18 cellular contexts compared by ENCODE assay signal in genomic region chr2:238063414-238064189, GRCh38. TPM values are rescaled to one million over a fixed set of nuclear protein-coding genes. Genes with fewer than 3 reads are reported as not detected.
DNase-seq lines count a peak whose midpoint lies in the region; ATAC-seq, FAIRE-seq and TF ChIP-seq lines count a peak whose summit lies in the region.
"Had no signal": no experiment of that assay in that cellular context is flagged by ENCODE, and none has a peak within 500 bp of the region (broad histone marks: within the 10 kb centered on the region; RNA-seq: fewer than 3 reads in every experiment).

No MANE protein-coding gene starts in this region.

- H4K20me1 ChIP-seq in HepG2 (ENCODE audit: insufficient read depth, low read length) = no peaks in the 10 kb centered on the region

- no peak for TF ChIP-seq RAD21 in HepG2 (CRISPR knock-in tag; IDR thresholded peaks at IDR 0.05)

- H2AFZ ChIP-seq in HepG2 (ENCODE audit: low read length) = no peak overlapping the region

- H3K4me1 ChIP-seq in Caco-2 (peaks cover 13% of the 10 kb centered on the region), HepG2 (ENCODE audit: insufficient read depth, low read length) (peaks cover 56% of the 10 kb centered on the region)

- TF ChIP-seq EP300 in HepG2 (IDR thresholded peaks at IDR 0.05; ENCODE audit: low read depth in 2 of 2, low read length in 2 of 2) (no peak), HepG2 (CRISPR knock-in tag; IDR thresholded peaks at IDR 0.05; ENCODE audit: borderline replicate concordance) (no peak)

- CTCF ChIA-PET in Caco-2 (lab: Charles Lee) = no interaction called here
- CTCF ChIA-PET in HepG2 (lab: Yijun Ruan, JAX; ENCODE audit: low intra/inter-chr PET ratio, low total read pairs) = no interaction called here

- no peak for FAIRE-seq in HepG2 (lab: Jason Lieb, UNC)
- FAIRE-seq: keratinocyte, RCC 7860 had no signal

- H3K27ac Mint-ChIP-seq in Caco-2 (ENCODE audit: unreplicated experiment) = no peak overlapping the region
- no peak overlapping the region for H3K27ac Mint-ChIP-seq in activated T-cell treated with anti-CD3 and anti-CD28 coated beads, Interleukin-2, amount 50 U/mL, for 72 hours
- H3K27ac Mint-ChIP-seq: activated naive CD4-positive, alpha-beta T cell treated with anti-CD3 and anti-CD28 coated beads for 36 hours had no signal

- DNase-seq in Caco-2 (peak in 1 of 2 experiments; percentile 16), HepG2 (ENCODE audit: low spot score) (peak; percentile 39), brain microvascular endothelial cell (no peak), KBM-7 (no peak)
- no peak for DNase-seq in activated T-cell treated with anti-CD3 and anti-CD28 coated beads, Interleukin-2, amount 50 U/mL, for 72 hours
- DNase-seq: AML-193; dermis blood vessel endothelial cell; head of caudate nucleus; HFFc6; NCI-H187 treated with DMSO at 0.1 percent for 48 hours; stimulated activated CD4-positive, alpha-beta T cell treated with anti-CD3 and anti-CD28 coated beads, Interleukin-4, amount 100 ng/mL, for 24 hours; stimulated activated CD8-positive, alpha-beta memory T cell treated with anti-CD3 and anti-CD28 coated beads, Interleukin-4, amount 100 ng/mL, for 48 hours had no signal

- peak overlapping the region; percentile 36 for H3K9ac ChIP-seq in HepG2 (ENCODE audit: insufficient read depth, low read depth, low read length)

- H3K36me3 ChIP-seq in Caco-2 (ENCODE audit: control insufficient read depth, insufficient read depth, low read length) = no peaks in the 10 kb centered on the region; the same call in 1 of the 2 replicates
- H3K36me3 ChIP-seq in HepG2 (replicated peaks in 1 of 2; ENCODE audit: control insufficient read depth in 1 of 2, insufficient read depth in 2 of 2, low read length in 2 of 2) = peaks cover 8 to 34% of the 10 kb centered on the region in 2 experiments
- peaks cover 8% of the 10 kb centered on the region for H3K36me3 ChIP-seq in brain microvascular endothelial cell (replicated peaks)

- BruUV-seq in Caco-2 (replicated peaks; lab: Mats Ljungman, UMichigan) (no TSS peak), HepG2 (replicated peaks; lab: Mats Ljungman, UMichigan) (no TSS peak)

- H3K4me3 ChIP-seq in Caco-2 (ENCODE audit: low read depth, low read length) = no peak overlapping the region
- H3K4me3 ChIP-seq in HepG2 (replicated peaks in 1 of 3; ENCODE audit: insufficient read depth in 1 of 3, low read depth in 2 of 3, low read length in 3 of 3) = peak overlapping the region in 1 of 3 experiments; percentile 21; a peak in 2 of 6 replicates
- no peak overlapping the region for H3K4me3 ChIP-seq in brain microvascular endothelial cell (ENCODE audit: low read depth, low read length)

- peaks cover 20% of the 10 kb centered on the region for H3K4me1 Mint-ChIP-seq in Caco-2 (ENCODE audit: low read depth, unreplicated experiment)
- peaks cover 83% of the 10 kb centered on the region for H3K4me1 Mint-ChIP-seq in activated T-cell treated with anti-CD3 and anti-CD28 coated beads, Interleukin-2, amount 50 U/mL, for 72 hours (ENCODE audit: low read depth)

- peak overlapping the region; percentile 61 for H3K27ac ChIP-seq in 22Rv1
- H3K27ac ChIP-seq in HepG2 (ENCODE audit: extremely low read length, insufficient read depth, low read length) = peak overlapping the region; percentile 60
- no peak overlapping the region for H3K27ac ChIP-seq in brain microvascular endothelial cell

- TF ChIP-seq POLR2A in HepG2 (IDR thresholded peaks at IDR 0.05; ENCODE audit: insufficient read depth in 1 of 2, low read depth in 2 of 2, low read length in 2 of 2) = no peak

- peak overlapping the region; percentile 24 for H3K4me3 Mint-ChIP-seq in Caco-2 (ENCODE audit: unreplicated experiment)
- H3K4me3 Mint-ChIP-seq in activated T-cell treated with anti-CD3 and anti-CD28 coated beads, Interleukin-2, amount 50 U/mL, for 72 hours = peak overlapping the region; percentile 43 to 94

- peaks cover 9% of the 10 kb centered on the region for H3K9me3 Mint-ChIP-seq in Caco-2 (ENCODE audit: unreplicated experiment)
- H3K9me3 Mint-ChIP-seq in activated T-cell treated with anti-CD3 and anti-CD28 coated beads, Interleukin-2, amount 50 U/mL, for 72 hours = peaks cover 8 to 9% of the 10 kb centered on the region in 2 donors
- H3K9me3 Mint-ChIP-seq: HFFc6 had no signal

- 82% methylated on average over 8 of the region's 8 CpGs for WGBS in HepG2 (ENCODE audit: low lambda C conversion rate)

- H3K36me3 Mint-ChIP-seq in Caco-2 (ENCODE audit: insufficient read depth, unreplicated experiment) = peaks cover 9% of the 10 kb centered on the region
- peaks cover 26 to 43% of the 10 kb centered on the region in 2 donors for H3K36me3 Mint-ChIP-seq in activated T-cell treated with anti-CD3 and anti-CD28 coated beads, Interleukin-2, amount 50 U/mL, for 72 hours (ENCODE audit: insufficient read depth in 2 of 2)

- peak overlapping the region; percentile 95 for H3K4me2 ChIP-seq in HepG2 (ENCODE audit: low read depth, low read length)

- intact Hi-C loops in Caco-2 (cut with micrococcal nuclease; ENCODE audit: unreplicated experiment) = no loop called here
- intact Hi-C loops in HepG2 (cut with micrococcal nuclease; ENCODE audit: unreplicated experiment) = loop anchor here (2.0 to 10.0 kb wide), 4 partner anchors 15 to 381 kb away; partner anchors contain the start of genes PER2 and UBE2F

- in situ Hi-C loops in HepG2 (cut with HindIII; ENCODE audit: extremely low pct_ligation_motif_present, low pct_unique_long_range_greater_than_20kb) = loop anchor here (5.0 kb wide), 1 partner anchor 96 kb away; the partner anchor contains the start of gene UBE2F
- in situ Hi-C loops in brain microvascular endothelial cell (cut with HindIII; ENCODE audit: low pct_ligation_motif_present, low sequenced_read_pairs) = no loop called here
- in situ Hi-C loops in KBM-7 (cut with MboI; ENCODE audit: low pct_unique_long_range_greater_than_20kb, low sequenced_read_pairs) = no loop called here

- H3K79me2 ChIP-seq in HepG2 (ENCODE audit: insufficient read depth, low read length) = peaks cover 34% of the 10 kb centered on the region

- POLR2A ChIA-PET in Caco-2 (lab: Charles Lee) = no interaction called here
- POLR2A ChIA-PET in HepG2 (lab: Yijun Ruan, JAX) = interaction anchor here (1.8 to 3.8 kb wide), 3 partner anchors 9 to 24 kb away, joined by 4 to 11 read pairs (median 10); no protein-coding TSS in a partner anchor

- H3K27me3 ChIP-seq in Caco-2 (replicated peaks; ENCODE audit: control insufficient read depth, insufficient read depth, low read length) (no peaks in the 10 kb centered on the region), HepG2 (ENCODE audit: control insufficient read depth in 1 of 2, insufficient read depth in 2 of 2, low read length in 2 of 2) (no peaks in the 10 kb centered on the region; a peak in 1 of 5 replicates), brain microvascular endothelial cell (replicated peaks) (no peaks in the 10 kb centered on the region)

- H3K9me3 ChIP-seq in Caco-2 (no peaks in the 10 kb centered on the region), HepG2 (ENCODE audit: low read length) (no peaks in the 10 kb centered on the region)

- TF ChIP-seq CTCF in 22Rv1 (IDR thresholded peaks at IDR 0.05) (no peak), Caco-2 (IDR thresholded peaks at IDR 0.05; ENCODE audit: insufficient read depth in 1 of 2, low read depth in 1 of 2, low read length in 1 of 2, severe bottlenecking in 1 of 2, unreplicated experiment in 1 of 2) (no peak), HepG2 (CRISPR knock-in tag; IDR thresholded peaks at IDR 0.05) (no peak), brain microvascular endothelial cell (IDR thresholded peaks at IDR 0.05; ENCODE audit: low read depth, low read length, missing control alignments) (no peak)

- no peak for ATAC-seq in activated T-cell treated with anti-CD3 and anti-CD28 coated beads, Interleukin-2, amount 50 U/mL, for 72 hours (replicated peaks in 1 of 2)
- no peak for ATAC-seq in HepG2
- ATAC-seq in GM21447 (IDR thresholded peaks at IDR 0.05; ENCODE audit: unreplicated experiment) = no peak
- ATAC-seq: esophagus mucosa had no signal

- H3K27me3 Mint-ChIP-seq in Caco-2 (ENCODE audit: insufficient read depth, unreplicated experiment) = no peaks in the 10 kb centered on the region
- no peaks in the 10 kb centered on the region for H3K27me3 Mint-ChIP-seq in activated T-cell treated with anti-CD3 and anti-CD28 coated beads, Interleukin-2, amount 50 U/mL, for 72 hours (ENCODE audit: low read depth)

RNA-seq across cellular contexts. Expression of gene SCLY, which starts 2.8 kb away (rescaled TPM):
- total RNA-seq in Caco-2 (2022) (21.2 and 21.7 TPM in 2 replicates), HepG2 (2016; rRNA removed; fragmentation: Illumina TruSeq; extraction: Trizol) (31.6 and 38.6 TPM in 2 replicates)
- 10 to 100 TPM; 36.3 to 38.2 TPM for total RNA-seq in activated T-cell treated with anti-CD3 and anti-CD28 coated beads, Interleukin-2, amount 50 U/mL, for 72 hours
- 12.3 and 14.5 TPM in 2 replicates for total RNA-seq in HepG2 (2016; cell fraction: cytosol; rRNA removed; fragmentation: Illumina TruSeq; extraction: Trizol; ENCODE audit: low read depth)
- total RNA-seq in HepG2 (2016; cell fraction: insoluble cytoplasmic fraction; rRNA removed; fragmentation: Illumina TruSeq; extraction: Trizol) = 30.5 and 37.5 TPM in 2 replicates
- total RNA-seq in HepG2 (2016; cell fraction: membrane; rRNA removed; fragmentation: Illumina TruSeq; extraction: Trizol) = 23.6 and 24.7 TPM in 2 replicates
- 29.1 and 39.0 TPM in 2 replicates for total RNA-seq in HepG2 (2016; cell fraction: nucleus; rRNA removed; fragmentation: Illumina TruSeq; extraction: Trizol)
- 27.9 and 29.8 TPM in 2 replicates for polyA plus RNA-seq in HepG2 (2011; rRNA removed)
- 17.1 and 23.0 TPM in 2 replicates for polyA plus RNA-seq in HepG2 (2011; cell fraction: cytosol; rRNA removed)
- 64.3 and 65.1 TPM in 2 replicates for polyA plus RNA-seq in HepG2 (2011; cell fraction: nucleus; rRNA removed)
- polyA plus RNA-seq in HepG2 (2012) = 22.1 and 29.8 TPM in 2 replicates
- 13.7 and 14.3 TPM in 2 replicates for polyA plus RNA-seq in HepG2 (2016; cell fraction: cytosol; fragmentation: Illumina TruSeq; extraction: Trizol; ENCODE audit: low read depth)
- 25.9 and 34.7 TPM in 2 replicates for polyA plus RNA-seq in HepG2 (2016; cell fraction: insoluble cytoplasmic fraction; fragmentation: Illumina TruSeq; extraction: Trizol; ENCODE audit: low read depth)
- 18.7 and 19.5 TPM in 2 replicates for polyA plus RNA-seq in HepG2 (2016; cell fraction: membrane; fragmentation: Illumina TruSeq; extraction: Trizol; ENCODE audit: low read depth)
- polyA plus RNA-seq in HepG2 (2016; cell fraction: nucleus; fragmentation: Illumina TruSeq; extraction: Trizol; ENCODE audit: insufficient read depth, low read depth) = 41.1 and 45.5 TPM in 2 replicates
- polyA minus RNA-seq in HepG2 (2011; rRNA and poly(A)+ RNA removed; ENCODE audit: low replicate concordance) = 43.6 and 66.5 TPM in 2 replicates
- polyA minus RNA-seq in HepG2 (2011; cell fraction: cytosol; rRNA and poly(A)+ RNA removed) = 13.8 and 14.8 TPM in 2 replicates
- 50.2 and 65.3 TPM in 2 replicates for polyA minus RNA-seq in HepG2 (2011; cell fraction: nucleus; rRNA and poly(A)+ RNA removed)

RNA-seq across cellular contexts. Expression of gene ESPNL, which starts 36.5 kb away (rescaled TPM):
- total RNA-seq in Caco-2 (2022) (not detected in 2 replicates), HepG2 (2016; rRNA removed; fragmentation: Illumina TruSeq; extraction: Trizol) (0.35 and 0.80 TPM in 2 replicates)
- under 1 TPM; 0.07 to 0.19 TPM for total RNA-seq in activated T-cell treated with anti-CD3 and anti-CD28 coated beads, Interleukin-2, amount 50 U/mL, for 72 hours
- 0.09 TPM in 1 of 2 replicates, not detected in the other for total RNA-seq in HepG2 (2016; cell fraction: cytosol; rRNA removed; fragmentation: Illumina TruSeq; extraction: Trizol; ENCODE audit: low read depth)
- total RNA-seq in HepG2 (2016; cell fraction: insoluble cytoplasmic fraction; rRNA removed; fragmentation: Illumina TruSeq; extraction: Trizol) = 0.51 and 1.2 TPM in 2 replicates
- total RNA-seq in HepG2 (2016; cell fraction: membrane; rRNA removed; fragmentation: Illumina TruSeq; extraction: Trizol) = 0.34 and 0.38 TPM in 2 replicates
- total RNA-seq in HepG2 (2016; cell fraction: nucleus; rRNA removed; fragmentation: Illumina TruSeq; extraction: Trizol) = 0.47 and 0.62 TPM in 2 replicates
- polyA plus RNA-seq in HepG2 (2011; rRNA removed) = 0.42 and 0.45 TPM in 2 replicates
- polyA plus RNA-seq in HepG2 (2011; cell fraction: cytosol; rRNA removed) = 0.29 and 0.58 TPM in 2 replicates
- polyA plus RNA-seq in HepG2 (2011; cell fraction: nucleus; rRNA removed) = 2.1 TPM in 2 replicates
- polyA plus RNA-seq in HepG2 (2012) = 0.66 and 0.68 TPM in 2 replicates
- 0.03 and 0.12 TPM in 2 replicates for polyA plus RNA-seq in HepG2 (2016; cell fraction: cytosol; fragmentation: Illumina TruSeq; extraction: Trizol; ENCODE audit: low read depth)
- polyA plus RNA-seq in HepG2 (2016; cell fraction: insoluble cytoplasmic fraction; fragmentation: Illumina TruSeq; extraction: Trizol; ENCODE audit: low read depth) = 0.39 and 0.45 TPM in 2 replicates
- 0.17 and 0.19 TPM in 2 replicates for polyA plus RNA-seq in HepG2 (2016; cell fraction: membrane; fragmentation: Illumina TruSeq; extraction: Trizol; ENCODE audit: low read depth)
- polyA plus RNA-seq in HepG2 (2016; cell fraction: nucleus; fragmentation: Illumina TruSeq; extraction: Trizol; ENCODE audit: insufficient read depth, low read depth) = 0.68 and 1.8 TPM in 2 replicates
- 0.05 and 1.2 TPM in 2 replicates for polyA minus RNA-seq in HepG2 (2011; rRNA and poly(A)+ RNA removed; ENCODE audit: low replicate concordance)
- polyA minus RNA-seq in HepG2 (2011; cell fraction: cytosol; rRNA and poly(A)+ RNA removed) = 0.40 and 0.53 TPM in 2 replicates
- polyA minus RNA-seq in HepG2 (2011; cell fraction: nucleus; rRNA and poly(A)+ RNA removed) = 0.39 and 0.50 TPM in 2 replicates
- total RNA-seq: dermis blood vessel endothelial cell had no signal
